19 cellular contexts compared by ENCODE assay signal in the genomic region with DNA sequence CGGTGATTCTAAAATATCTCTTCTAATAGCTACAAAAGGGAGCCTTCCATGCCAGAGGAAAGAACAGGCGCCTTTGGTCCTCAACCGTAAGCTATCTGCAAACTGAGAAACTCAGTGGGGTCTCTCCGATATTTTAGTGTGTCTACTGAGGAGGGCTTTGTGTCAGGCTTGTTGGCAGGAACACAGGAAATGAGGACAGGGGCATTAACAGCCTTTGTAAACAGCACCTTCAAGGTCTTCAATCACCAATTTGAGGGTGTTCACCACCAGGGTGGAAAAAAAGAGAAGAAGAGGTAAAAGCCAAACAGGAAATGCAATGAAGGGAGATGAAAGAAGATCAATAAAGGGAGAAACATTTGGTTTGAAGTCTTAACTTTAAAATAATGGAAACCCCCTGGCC.
DNase-seq lines count a peak whose midpoint lies in the region; ATAC-seq and TF ChIP-seq lines count a peak whose summit lies in the region.
"Had no signal": no experiment of that assay in that cellular context is flagged by ENCODE, and none has a peak within 500 bp of the region (broad histone marks: within the 10 kb centered on the region; RNA-seq: fewer than 3 reads in every experiment).

No MANE protein-coding gene starts in this region.

- ATAC-seq in WTC11, result peak; percentile 72
- ATAC-seq in HG02970 (IDR thresholded peaks at IDR 0.05; ENCODE audit: low FRiP score, unreplicated experiment), result no peak

- H3K4me3 ChIP-seq in uterus, result no peak overlapping the region
- H3K4me3 ChIP-seq: BLaER1 treated with 17β-estradiol and CSF1 and Interleukin-3, amounts not matched to agents 10 nM and 100 nM had no signal

- peaks cover 2% of the 10 kb centered on the region; the same call in 1 of the 2 replicates for H3K36me3 Mint-ChIP-seq in WTC11
- H3K36me3 Mint-ChIP-seq: CD4-positive, CD25-positive, alpha-beta regulatory T cell had no signal

- peaks cover 36% of the 10 kb centered on the region for H3K4me1 Mint-ChIP-seq in WTC11
- H3K4me1 Mint-ChIP-seq: CD4-positive, CD25-positive, alpha-beta regulatory T cell had no signal

- no peaks in the 10 kb centered on the region for H3K27me3 ChIP-seq in uterus
- H3K27me3 ChIP-seq: BLaER1 treated with 17β-estradiol and CSF1 and Interleukin-3, amounts not matched to agents 10 nM and 100 nM had no signal

- no peaks in the 10 kb centered on the region for H3K27me3 Mint-ChIP-seq in WTC11 (ENCODE audit: low read depth)
- H3K27me3 Mint-ChIP-seq: CD4-positive, CD25-positive, alpha-beta regulatory T cell had no signal

- H3K4me1 ChIP-seq in uterus, result no peaks in the 10 kb centered on the region
- H3K4me1 ChIP-seq: BLaER1 treated with 17β-estradiol and CSF1 and Interleukin-3, amounts not matched to agents 10 nM and 100 nM had no signal

- no peaks in the 10 kb centered on the region for H3K9me3 ChIP-seq in uterus

- TF ChIP-seq CTCF in WTC11 (IDR thresholded peaks at IDR 0.05) (no peak), uterus (IDR thresholded peaks at IDR 0.05) (no peak)

- peak overlapping the region; percentile 35; the same call in 1 of the 2 replicates for H3K27ac Mint-ChIP-seq in WTC11
- H3K27ac Mint-ChIP-seq: CD4-positive, CD25-positive, alpha-beta regulatory T cell; H9 had no signal

- no peak overlapping the region for H3K27ac ChIP-seq in uterus
- H3K27ac ChIP-seq: 22Rv1; BLaER1 treated with 17β-estradiol and CSF1 and Interleukin-3, amounts not matched to agents 10 nM and 100 nM; HL-60 had no signal

- intact Hi-C loops in uterus (cut with DNase I; ENCODE audit: low total_unique reads), result no loop called here

- no peaks in the 10 kb centered on the region for H3K36me3 ChIP-seq in uterus
- H3K36me3 ChIP-seq: BLaER1 treated with 17β-estradiol and CSF1 and Interleukin-3, amounts not matched to agents 10 nM and 100 nM had no signal

- CTCF ChIA-PET in WTC11 (lab: Charles Lee), result interaction anchor here (1.0 kb wide), 1 partner anchor 87 kb away, joined by 4 read pairs; no protein-coding TSS in a partner anchor

- DNase-seq in NCI-H345 (lab: John Stamatoyannopoulos, UW) (peak; percentile 8), NCI-H345 treated with DMSO at 0.1 percent for 48 hours (lab: John Stamatoyannopoulos, UW; ENCODE audit: unreplicated experiment) (no peak), NCI-H1092 (lab: John Stamatoyannopoulos, UW) (peak; percentile 42), WTC11 (ENCODE audit: low spot score) (no peak), medulla oblongata (ENCODE audit: extremely low spot score) (no peak), uterus (no peak)
- DNase-seq in stimulated activated CD4-positive, alpha-beta T cell treated with anti-CD3 and anti-CD28 coated beads, Interleukin-4, amount 100 ng/mL, for 24 hours, result no peak
- DNase-seq: ACHN; Calu3; CD4-positive, CD25-positive, alpha-beta regulatory T cell; DMS 273 treated with DMSO at 0.1 percent for 48 hours; GOT3; H9; IMR-90; KBM-7 had no signal

- H3K9me3 Mint-ChIP-seq in WTC11, result peaks cover 8% of the 10 kb centered on the region

- POLR2A ChIA-PET in WTC11 (lab: Charles Lee), result no interaction called here

- no peak overlapping the region for H3K4me3 Mint-ChIP-seq in WTC11
- H3K4me3 Mint-ChIP-seq: CD4-positive, CD25-positive, alpha-beta regulatory T cell; H9 had no signal

- no peak for TF ChIP-seq POLR2A in uterus (IDR thresholded peaks at IDR 0.05)

TF ChIP-seq in WTC11, 78 proteins besides CTCF, POLR2A, EP300 and RAD21:
- TF ChIP-seq ATF2 (CRISPR knock-in tag; IDR thresholded peaks at IDR 0.05; ENCODE audit: borderline replicate concordance, low read depth), result no peak
- TF ChIP-seq TCF7 (CRISPR knock-in tag; IDR thresholded peaks at IDR 0.05; ENCODE audit: low read depth), result no peak
- TF ChIP-seq FOXK1 (CRISPR knock-in tag; IDR thresholded peaks at IDR 0.05), result 0 out of 2 replicates have a peak, but pooled peaks have one; percentile 34
- TF ChIP-seq MYBL2 (CRISPR knock-in tag; IDR thresholded peaks at IDR 0.05), result no peak
- TF ChIP-seq FOXP4 (CRISPR knock-in tag; IDR thresholded peaks at IDR 0.05), result peak; percentile 69; the same call in 1 of the 2 replicates
TF ChIP-seq in WTC11: peak in this region for 2.

Comparison
In these comparisons a context has a peak if more than half of its experiments do, and no peak if none do; other contexts are left out.
1. DNase-seq: peak in NCI-H345 (single experiment) and NCI-H1092 (single experiment); none in NCI-H345 treated with DMSO at 0.1 percent for 48 hours (single experiment), WTC11 (single experiment), stimulated activated CD4-positive, alpha-beta T cell treated with anti-CD3 and anti-CD28 coated beads, Interleukin-4, amount 100 ng/mL, for 24 hours (single experiment), medulla oblongata (single experiment) and uterus (0 of 2).